ENCODE assay signal across 25 cellular contexts in genomic region chr6:120320481-120321162, GRCh38.
DNase-seq lines count a peak whose midpoint lies in the region; ATAC-seq and TF ChIP-seq lines count a peak whose summit lies in the region.
"Had no signal": no experiment of that assay in that cellular context is flagged by ENCODE, and none has a peak within 500 bp of the region (broad histone marks: within the 10 kb centered on the region; RNA-seq: fewer than 3 reads in every experiment).

No MANE protein-coding gene starts in this region.

- peaks cover 10% of the 10 kb centered on the region for H3K4me1 ChIP-seq in KMS-11 (ENCODE audit: low read depth, poor library complexity, severe bottlenecking)
- no peaks in the 10 kb centered on the region for H3K4me1 ChIP-seq in thyroid gland
- no peaks in the 10 kb centered on the region for H3K4me1 ChIP-seq in lower lobe of right lung
- H3K4me1 ChIP-seq: BE2C, esophagus muscularis mucosa, transverse colon had no signal

- TF ChIP-seq POLR2A in thyroid gland (IDR thresholded peaks at IDR 0.05) (no peak), GM18505 (IDR thresholded peaks at IDR 0.05; ENCODE audit: borderline replicate concordance, extremely low read depth, insufficient read depth, insufficient read length) (no peak)

- H3K27me3 ChIP-seq in KMS-11 (ENCODE audit: insufficient read depth, low read depth) (no peaks in the 10 kb centered on the region), thyroid gland (no peaks in the 10 kb centered on the region), lower lobe of right lung (ENCODE audit: low read depth) (no peaks in the 10 kb centered on the region)
- H3K27me3 ChIP-seq: BE2C, esophagus muscularis mucosa, transverse colon had no signal

- H3K4me3 ChIP-seq in KMS-11 (IDR thresholded peaks at IDR 0.05; ENCODE audit: insufficient read depth, low read depth, low read length): no peak overlapping the region
- H3K4me3 ChIP-seq in thyroid gland (replicated peaks in 1 of 3): no peak overlapping the region
- no peak overlapping the region for H3K4me3 ChIP-seq in lower lobe of right lung
- H3K4me3 ChIP-seq: esophagus muscularis mucosa, transverse colon had no signal

- no peaks in the 10 kb centered on the region for H3K4me1 Mint-ChIP-seq in endothelial cell (ENCODE audit: unreplicated experiment)
- H3K4me1 Mint-ChIP-seq: activated B cell treated with CpG ODN at 0.5 μM for 24 hours; activated CD4-positive, alpha-beta memory T cell treated with anti-CD3 and anti-CD28 coated beads, Interleukin-2, amount 10 ng/mL, durations not matched to agents 7 days and 5 days; central memory CD8-positive, alpha-beta T cell; mesothelial cell of epicardium; stimulated activated naive B cell treated with anti-CD40 and anti-IgM and Interleukin-4, amounts not matched to agents 10 μg/mL and 1 μg/mL and 100 μg/mL, for 72 hours had no signal

- H3K9me3 Mint-ChIP-seq in endothelial cell (ENCODE audit: unreplicated experiment): no peaks in the 10 kb centered on the region

- WGBS in thyroid gland, 2 donors: 20 to 29% methylated on average over 2 of the region's 2 CpGs

- intact Hi-C loops in thyroid gland (cut with DNase I) (no loop called here), lower lobe of right lung (cut with DNase I) (no loop called here)

- peak; percentile 68 for ATAC-seq in GM19395 (IDR thresholded peaks at IDR 0.05; ENCODE audit: unreplicated experiment)
- ATAC-seq in HG02970 (IDR thresholded peaks at IDR 0.05; ENCODE audit: low FRiP score, unreplicated experiment): peak; percentile 60
- no peak for ATAC-seq in GM18505 (IDR thresholded peaks at IDR 0.05; ENCODE audit: unreplicated experiment)
- ATAC-seq in lower lobe of right lung: no peak
- ATAC-seq: left cardiac atrium; natural killer cell treated with Interleukin-12 subunit alpha and Interleukin-12 subunit beta and Interleukin-15 and Interleukin-18, amount 100 ng/mL, for 72 hours; stimulated activated naive B cell treated with anti-CD40 and anti-IgM and Interleukin-4, amounts not matched to agents 10 μg/mL and 1 μg/mL and 100 μg/mL, for 72 hours had no signal

- H2AFZ ChIP-seq in KMS-11 (ENCODE audit: low read depth): peak overlapping the region; percentile 41

- peak overlapping the region; percentile 31 for H3K4me2 ChIP-seq in KMS-11

- H3K4me3 Mint-ChIP-seq in endothelial cell (ENCODE audit: unreplicated experiment): no peak overlapping the region
- H3K4me3 Mint-ChIP-seq: activated B cell treated with CpG ODN at 0.5 μM for 24 hours; activated CD4-positive, alpha-beta memory T cell treated with anti-CD3 and anti-CD28 coated beads, Interleukin-2, amount 10 ng/mL, durations not matched to agents 7 days and 5 days; activated naive CD4-positive, alpha-beta T cell treated with anti-CD3 and anti-CD28 coated beads for 36 hours; activated T-cell treated with anti-CD3 and anti-CD28 coated beads, Interleukin-2, amount 50 U/mL, for 24 hours; central memory CD8-positive, alpha-beta T cell; mesothelial cell of epicardium; natural killer cell treated with Interleukin-12 subunit alpha and Interleukin-12 subunit beta and Interleukin-15 and Interleukin-18, amount 100 ng/mL, for 72 hours; stimulated activated naive B cell treated with anti-CD40 and anti-IgM and Interleukin-4, amounts not matched to agents 10 μg/mL and 1 μg/mL and 100 μg/mL, for 72 hours; T-helper 2 cell treated with Interferon-gamma antibody and Interleukin-4, amounts not matched to agents 5 μg/mL and 100 μg/mL, for 36 hours had no signal

- H3K9ac ChIP-seq in KMS-11: no peak overlapping the region; the same call in 1 of the 2 replicates

- H3K27me3 Mint-ChIP-seq in endothelial cell (ENCODE audit: unreplicated experiment): no peaks in the 10 kb centered on the region
- H3K27me3 Mint-ChIP-seq: activated B cell treated with CpG ODN at 0.5 μM for 24 hours; activated CD4-positive, alpha-beta memory T cell treated with anti-CD3 and anti-CD28 coated beads, Interleukin-2, amount 10 ng/mL, durations not matched to agents 7 days and 5 days; activated T-cell treated with anti-CD3 and anti-CD28 coated beads, Interleukin-2, amount 50 U/mL, for 24 hours; central memory CD8-positive, alpha-beta T cell; natural killer cell treated with Interleukin-12 subunit alpha and Interleukin-12 subunit beta and Interleukin-15 and Interleukin-18, amount 100 ng/mL, for 72 hours; stimulated activated naive B cell treated with anti-CD40 and anti-IgM and Interleukin-4, amounts not matched to agents 10 μg/mL and 1 μg/mL and 100 μg/mL, for 72 hours had no signal

- H3K27ac ChIP-seq in KMS-11 (peak overlapping the region; percentile 27), thyroid gland (peak overlapping the region; percentile 55 to 72 (median 60)), lower lobe of right lung (no peak overlapping the region)
- H3K27ac ChIP-seq: esophagus muscularis mucosa, transverse colon had no signal

- no peaks in the 10 kb centered on the region for H3K36me3 ChIP-seq in KMS-11 (ENCODE audit: insufficient read depth)
- no peaks in the 10 kb centered on the region for H3K36me3 ChIP-seq in thyroid gland
- no peaks in the 10 kb centered on the region for H3K36me3 ChIP-seq in lower lobe of right lung
- H3K36me3 ChIP-seq: BE2C, esophagus muscularis mucosa, transverse colon had no signal

- H3K79me2 ChIP-seq in KMS-11 (ENCODE audit: insufficient read depth, low read depth): no peaks in the 10 kb centered on the region

- DNase-seq in thyroid gland (no peak), endothelial cell (ENCODE audit: low spot score) (no peak), lower lobe of right lung (no peak)
- DNase-seq: activated B cell treated with CpG ODN at 0.5 μM for 24 hours; activated CD4-positive, alpha-beta memory T cell treated with anti-CD3 and anti-CD28 coated beads, Interleukin-2, amount 10 ng/mL, durations not matched to agents 7 days and 5 days; activated naive CD4-positive, alpha-beta T cell treated with anti-CD3 and anti-CD28 coated beads for 36 hours; activated T-cell treated with anti-CD3 and anti-CD28 coated beads, Interleukin-2, amount 50 U/mL, for 24 hours; anterior cingulate cortex; BE2C; COR-L47; GOT3; Karpas-422; left cardiac atrium; NCI-H1105 treated with DMSO at 0.1 percent for 48 hours; stimulated activated naive B cell treated with anti-CD40 and anti-IgM and Interleukin-4, amounts not matched to agents 10 μg/mL and 1 μg/mL and 100 μg/mL, for 72 hours; transverse colon had no signal

- no peaks in the 10 kb centered on the region for H3K36me3 Mint-ChIP-seq in endothelial cell (ENCODE audit: low read depth, unreplicated experiment)
- H3K36me3 Mint-ChIP-seq: mesothelial cell of epicardium; natural killer cell treated with Interleukin-12 subunit alpha and Interleukin-12 subunit beta and Interleukin-15 and Interleukin-18, amount 100 ng/mL, for 72 hours had no signal

- H3K9me3 ChIP-seq in thyroid gland (no peaks in the 10 kb centered on the region), lower lobe of right lung (peaks cover 3% of the 10 kb centered on the region)
- H3K9me3 ChIP-seq: BE2C had no signal

- TF ChIP-seq CTCF in KMS-11 (conservative IDR thresholded peaks at IDR 0.05; ENCODE audit: low read depth, low read length): no peak
- no peak for TF ChIP-seq CTCF in thyroid gland (IDR thresholded peaks at IDR 0.05)
- no peak for TF ChIP-seq CTCF in endothelial cell (IDR thresholded peaks at IDR 0.05; ENCODE audit: unreplicated experiment)
- TF ChIP-seq CTCF in lower lobe of right lung (IDR thresholded peaks at IDR 0.05): no peak

- no peaks in the 10 kb centered on the region for H4K20me1 ChIP-seq in KMS-11 (ENCODE audit: insufficient read depth)

- no peak overlapping the region for H3K27ac Mint-ChIP-seq in endothelial cell (ENCODE audit: unreplicated experiment)
- H3K27ac Mint-ChIP-seq: activated B cell treated with CpG ODN at 0.5 μM for 24 hours; activated CD4-positive, alpha-beta memory T cell treated with anti-CD3 and anti-CD28 coated beads, Interleukin-2, amount 10 ng/mL, durations not matched to agents 7 days and 5 days; activated naive CD4-positive, alpha-beta T cell treated with anti-CD3 and anti-CD28 coated beads for 36 hours; activated T-cell treated with anti-CD3 and anti-CD28 coated beads, Interleukin-2, amount 50 U/mL, for 24 hours; mesothelial cell of epicardium; natural killer cell treated with Interleukin-12 subunit alpha and Interleukin-12 subunit beta and Interleukin-15 and Interleukin-18, amount 100 ng/mL, for 72 hours; stimulated activated naive B cell treated with anti-CD40 and anti-IgM and Interleukin-4, amounts not matched to agents 10 μg/mL and 1 μg/mL and 100 μg/mL, for 72 hours; T-helper 2 cell treated with Interferon-gamma antibody and Interleukin-4, amounts not matched to agents 5 μg/mL and 100 μg/mL, for 36 hours had no signal

Comparison
In these comparisons a context has a peak if more than half of its experiments do, and no peak if none do; other contexts are left out.
1. ATAC-seq: peak in GM19395 (single experiment) and HG02970 (single experiment); none in GM18505 (single experiment) and lower lobe of right lung (0 of 2).